6 cellular contexts compared by ENCODE assay signal in genomic region chr10:14852236-14852635, GRCh38. TPM values are rescaled to one million over a fixed set of nuclear protein-coding genes. Genes with fewer than 3 reads are reported as not detected.
"Had no signal": no experiment of that assay in that cellular context is flagged by ENCODE, and none has a peak within 500 bp of the region (broad histone marks: within the 10 kb centered on the region; RNA-seq: fewer than 3 reads in every experiment).

No MANE protein-coding gene starts in this region.

- DNase-seq: H9, HCEC 1CT, IMR-90, KBM-7 had no signal

- H3K4me3 ChIP-seq: GM23338 had no signal

- ATAC-seq: GM23338 had no signal

- H3K4me2 ChIP-seq: GM23338 had no signal

- H2AFZ ChIP-seq: GM23338 had no signal

RNA-seq across cellular contexts. Expression of gene CDNF, which starts 14.4 kb away (rescaled TPM):
- total RNA-seq: HT-29 had no signal
